ENCODE assay signal across 1 cellular context in the genomic region with DNA sequence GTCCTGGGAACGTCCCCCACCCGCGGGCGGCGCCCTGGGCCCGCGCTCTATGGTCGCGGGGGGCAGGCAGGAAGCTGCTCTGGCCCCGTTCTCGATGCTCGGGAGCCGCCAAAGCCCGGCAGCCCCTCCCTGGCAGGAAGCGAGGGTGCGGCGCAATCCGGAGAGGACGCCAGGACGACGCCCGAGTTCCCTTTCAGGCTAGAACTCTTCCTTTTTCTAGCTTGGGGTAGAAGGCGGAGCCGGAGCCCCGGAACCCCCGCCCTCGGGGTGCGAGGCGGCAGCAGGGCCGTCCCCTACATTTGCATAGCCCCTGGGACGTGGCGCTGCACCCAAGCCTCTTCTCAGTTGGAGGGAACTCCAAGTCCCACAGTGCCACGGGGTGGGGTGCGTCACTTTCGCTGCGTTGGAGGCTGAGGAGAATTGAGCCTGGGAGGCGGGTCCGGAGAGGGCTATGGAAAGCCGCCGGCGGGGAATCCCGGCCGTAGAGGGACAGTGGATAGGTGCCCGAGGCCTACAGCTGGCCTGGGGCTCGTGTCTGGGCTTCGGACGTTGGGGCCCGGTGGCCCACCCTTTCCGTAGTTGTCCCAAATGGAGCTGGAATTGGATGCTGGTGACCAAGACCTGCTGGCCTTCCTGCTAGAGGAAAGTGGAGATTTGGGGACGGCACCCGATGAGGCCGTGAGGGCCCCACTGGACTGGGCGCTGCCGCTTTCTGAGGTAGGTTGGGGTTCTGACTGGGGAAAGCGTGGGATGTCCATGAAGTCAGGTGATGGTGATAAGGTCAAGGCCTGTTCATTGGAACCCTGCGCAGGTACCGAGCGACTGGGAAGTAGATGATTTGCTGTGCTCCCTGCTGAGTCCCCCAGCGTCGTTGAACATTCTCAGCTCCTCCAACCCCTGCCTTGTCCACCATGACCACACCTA.
TF ChIP-seq lines count a peak whose summit lies in the region.

A gene with protein sequence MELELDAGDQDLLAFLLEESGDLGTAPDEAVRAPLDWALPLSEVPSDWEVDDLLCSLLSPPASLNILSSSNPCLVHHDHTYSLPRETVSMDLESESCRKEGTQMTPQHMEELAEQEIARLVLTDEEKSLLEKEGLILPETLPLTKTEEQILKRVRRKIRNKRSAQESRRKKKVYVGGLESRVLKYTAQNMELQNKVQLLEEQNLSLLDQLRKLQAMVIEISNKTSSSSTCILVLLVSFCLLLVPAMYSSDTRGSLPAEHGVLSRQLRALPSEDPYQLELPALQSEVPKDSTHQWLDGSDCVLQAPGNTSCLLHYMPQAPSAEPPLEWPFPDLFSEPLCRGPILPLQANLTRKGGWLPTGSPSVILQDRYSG (plus strand): TSS at position 482 of the 924 bp plus-strand sequence. CDS start 107 bp downstream, at position 589.
A gene with protein sequence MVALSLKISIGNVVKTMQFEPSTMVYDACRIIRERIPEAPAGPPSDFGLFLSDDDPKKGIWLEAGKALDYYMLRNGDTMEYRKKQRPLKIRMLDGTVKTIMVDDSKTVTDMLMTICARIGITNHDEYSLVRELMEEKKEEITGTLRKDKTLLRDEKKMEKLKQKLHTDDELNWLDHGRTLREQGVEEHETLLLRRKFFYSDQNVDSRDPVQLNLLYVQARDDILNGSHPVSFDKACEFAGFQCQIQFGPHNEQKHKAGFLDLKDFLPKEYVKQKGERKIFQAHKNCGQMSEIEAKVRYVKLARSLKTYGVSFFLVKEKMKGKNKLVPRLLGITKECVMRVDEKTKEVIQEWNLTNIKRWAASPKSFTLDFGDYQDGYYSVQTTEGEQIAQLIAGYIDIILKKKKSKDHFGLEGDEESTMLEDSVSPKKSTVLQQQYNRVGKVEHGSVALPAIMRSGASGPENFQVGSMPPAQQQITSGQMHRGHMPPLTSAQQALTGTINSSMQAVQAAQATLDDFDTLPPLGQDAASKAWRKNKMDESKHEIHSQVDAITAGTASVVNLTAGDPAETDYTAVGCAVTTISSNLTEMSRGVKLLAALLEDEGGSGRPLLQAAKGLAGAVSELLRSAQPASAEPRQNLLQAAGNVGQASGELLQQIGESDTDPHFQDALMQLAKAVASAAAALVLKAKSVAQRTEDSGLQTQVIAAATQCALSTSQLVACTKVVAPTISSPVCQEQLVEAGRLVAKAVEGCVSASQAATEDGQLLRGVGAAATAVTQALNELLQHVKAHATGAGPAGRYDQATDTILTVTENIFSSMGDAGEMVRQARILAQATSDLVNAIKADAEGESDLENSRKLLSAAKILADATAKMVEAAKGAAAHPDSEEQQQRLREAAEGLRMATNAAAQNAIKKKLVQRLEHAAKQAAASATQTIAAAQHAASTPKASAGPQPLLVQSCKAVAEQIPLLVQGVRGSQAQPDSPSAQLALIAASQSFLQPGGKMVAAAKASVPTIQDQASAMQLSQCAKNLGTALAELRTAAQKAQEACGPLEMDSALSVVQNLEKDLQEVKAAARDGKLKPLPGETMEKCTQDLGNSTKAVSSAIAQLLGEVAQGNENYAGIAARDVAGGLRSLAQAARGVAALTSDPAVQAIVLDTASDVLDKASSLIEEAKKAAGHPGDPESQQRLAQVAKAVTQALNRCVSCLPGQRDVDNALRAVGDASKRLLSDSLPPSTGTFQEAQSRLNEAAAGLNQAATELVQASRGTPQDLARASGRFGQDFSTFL (N-terminal part only) (minus strand): TSS at position 11 of the 924 bp plus-strand sequence. CDS start 6,501 bp downstream, outside the sequence.

TF ChIP-seq in H1, 55 proteins besides CTCF, POLR2A, EP300 and RAD21 (continues in another document):
- TF ChIP-seq TEAD4 (IDR thresholded peaks at IDR 0.05; ENCODE audit: low read depth, low read length) (no peak), POU5F1 (IDR thresholded peaks at IDR 0.05; ENCODE audit: low read depth, low read length) (no peak), SRF (IDR thresholded peaks at IDR 0.05; ENCODE audit: low read depth, low read length) (peak; percentile 11; the same call in 1 of the 2 replicates), RXRA (IDR thresholded peaks at IDR 0.05; ENCODE audit: insufficient read depth, low read depth, low read length) (no peak), SP4 (IDR thresholded peaks at IDR 0.05; ENCODE audit: low read length) (peak; percentile 84; the same call in 1 of the 2 replicates), TAF1 (IDR thresholded peaks at IDR 0.05; ENCODE audit: low read depth, low read length) (peak; percentile 71; the same call in 1 of the 2 replicates), BRCA1 (IDR thresholded peaks at IDR 0.05; ENCODE audit: low read depth, low read length) (no peak), GABPA (IDR thresholded peaks at IDR 0.05; ENCODE audit: borderline replicate concordance, insufficient read depth, low read length) (peak; percentile 87), CEBPB (IDR thresholded peaks at IDR 0.05; ENCODE audit: low read depth, low read length) (no peak), MAFK (IDR thresholded peaks at IDR 0.05; ENCODE audit: low read depth, low read length) (no peak), POLR2AphosphoS5 (IDR thresholded peaks at IDR 0.05; ENCODE audit: low read depth, low read length) (peak; percentile 72; the same call in 1 of the 2 replicates), PHF8 (conservative IDR thresholded peaks at IDR 0.05; ENCODE audit: low read depth, low read length) (peak; percentile 85), CBX8 (IDR thresholded peaks at IDR 0.05; ENCODE audit: borderline replicate concordance, low read depth, low read length) (no peak), BCL11A (IDR thresholded peaks at IDR 0.05; ENCODE audit: low read depth in 2 of 2, low read length in 2 of 2) (no peak), CREB1 (IDR thresholded peaks at IDR 0.05) (peak; percentile 95), JUN (IDR thresholded peaks at IDR 0.05; ENCODE audit: low read depth, low read length) (no peak), HDAC6 (IDR thresholded peaks at IDR 0.05; ENCODE audit: low read depth, low read length) (no peak), TAF7 (optimal IDR thresholded peaks at IDR 0.05; ENCODE audit: borderline replicate concordance, low read depth, low read length) (peak; percentile 73), ZNF274 (IDR thresholded peaks at IDR 0.05; ENCODE audit: borderline replicate concordance, extremely low read depth, low read length) (no peak), SIRT6 (IDR thresholded peaks at IDR 0.05; ENCODE audit: low read length) (no peak), TBP (IDR thresholded peaks at IDR 0.05; ENCODE audit: low read depth, low read length) (peak; percentile 70), JUND (IDR thresholded peaks at IDR 0.05; ENCODE audit: low read length) (0 out of 2 replicates have a peak, but pooled peaks have one; percentile 21), RBBP5 (IDR thresholded peaks at IDR 0.05; ENCODE audit: borderline replicate concordance, low read depth, low read length) (no peak; the same call in 1 of the 2 replicates), SIX5 (IDR thresholded peaks at IDR 0.05; ENCODE audit: low read depth, low read length) (peak; percentile 59), ASH2L (IDR thresholded peaks at IDR 0.05; ENCODE audit: low read length) (peak; percentile 51), CBX5 (IDR thresholded peaks at IDR 0.05; ENCODE audit: low read depth, low read length) (no peak), SUZ12 (IDR thresholded peaks at IDR 0.05; ENCODE audit: low read length) (no peak), YY1 (IDR thresholded peaks at IDR 0.05; ENCODE audit: low read depth, low read length) (peak; percentile 55; the same call in 1 of the 2 replicates), BACH1 (IDR thresholded peaks at IDR 0.05; ENCODE audit: low read length) (peak; percentile 28; the same call in 1 of the 2 replicates), KDM5A (IDR thresholded peaks at IDR 0.05; ENCODE audit: low read length) (no peak), SAP30 (IDR thresholded peaks at IDR 0.05; ENCODE audit: insufficient read depth, insufficient replicate concordance, low read length) (peak; percentile 87), NRF1 (IDR thresholded peaks at IDR 0.05; ENCODE audit: low read depth, low read length) (no peak)
- TF ChIP-seq, protein P1, sequence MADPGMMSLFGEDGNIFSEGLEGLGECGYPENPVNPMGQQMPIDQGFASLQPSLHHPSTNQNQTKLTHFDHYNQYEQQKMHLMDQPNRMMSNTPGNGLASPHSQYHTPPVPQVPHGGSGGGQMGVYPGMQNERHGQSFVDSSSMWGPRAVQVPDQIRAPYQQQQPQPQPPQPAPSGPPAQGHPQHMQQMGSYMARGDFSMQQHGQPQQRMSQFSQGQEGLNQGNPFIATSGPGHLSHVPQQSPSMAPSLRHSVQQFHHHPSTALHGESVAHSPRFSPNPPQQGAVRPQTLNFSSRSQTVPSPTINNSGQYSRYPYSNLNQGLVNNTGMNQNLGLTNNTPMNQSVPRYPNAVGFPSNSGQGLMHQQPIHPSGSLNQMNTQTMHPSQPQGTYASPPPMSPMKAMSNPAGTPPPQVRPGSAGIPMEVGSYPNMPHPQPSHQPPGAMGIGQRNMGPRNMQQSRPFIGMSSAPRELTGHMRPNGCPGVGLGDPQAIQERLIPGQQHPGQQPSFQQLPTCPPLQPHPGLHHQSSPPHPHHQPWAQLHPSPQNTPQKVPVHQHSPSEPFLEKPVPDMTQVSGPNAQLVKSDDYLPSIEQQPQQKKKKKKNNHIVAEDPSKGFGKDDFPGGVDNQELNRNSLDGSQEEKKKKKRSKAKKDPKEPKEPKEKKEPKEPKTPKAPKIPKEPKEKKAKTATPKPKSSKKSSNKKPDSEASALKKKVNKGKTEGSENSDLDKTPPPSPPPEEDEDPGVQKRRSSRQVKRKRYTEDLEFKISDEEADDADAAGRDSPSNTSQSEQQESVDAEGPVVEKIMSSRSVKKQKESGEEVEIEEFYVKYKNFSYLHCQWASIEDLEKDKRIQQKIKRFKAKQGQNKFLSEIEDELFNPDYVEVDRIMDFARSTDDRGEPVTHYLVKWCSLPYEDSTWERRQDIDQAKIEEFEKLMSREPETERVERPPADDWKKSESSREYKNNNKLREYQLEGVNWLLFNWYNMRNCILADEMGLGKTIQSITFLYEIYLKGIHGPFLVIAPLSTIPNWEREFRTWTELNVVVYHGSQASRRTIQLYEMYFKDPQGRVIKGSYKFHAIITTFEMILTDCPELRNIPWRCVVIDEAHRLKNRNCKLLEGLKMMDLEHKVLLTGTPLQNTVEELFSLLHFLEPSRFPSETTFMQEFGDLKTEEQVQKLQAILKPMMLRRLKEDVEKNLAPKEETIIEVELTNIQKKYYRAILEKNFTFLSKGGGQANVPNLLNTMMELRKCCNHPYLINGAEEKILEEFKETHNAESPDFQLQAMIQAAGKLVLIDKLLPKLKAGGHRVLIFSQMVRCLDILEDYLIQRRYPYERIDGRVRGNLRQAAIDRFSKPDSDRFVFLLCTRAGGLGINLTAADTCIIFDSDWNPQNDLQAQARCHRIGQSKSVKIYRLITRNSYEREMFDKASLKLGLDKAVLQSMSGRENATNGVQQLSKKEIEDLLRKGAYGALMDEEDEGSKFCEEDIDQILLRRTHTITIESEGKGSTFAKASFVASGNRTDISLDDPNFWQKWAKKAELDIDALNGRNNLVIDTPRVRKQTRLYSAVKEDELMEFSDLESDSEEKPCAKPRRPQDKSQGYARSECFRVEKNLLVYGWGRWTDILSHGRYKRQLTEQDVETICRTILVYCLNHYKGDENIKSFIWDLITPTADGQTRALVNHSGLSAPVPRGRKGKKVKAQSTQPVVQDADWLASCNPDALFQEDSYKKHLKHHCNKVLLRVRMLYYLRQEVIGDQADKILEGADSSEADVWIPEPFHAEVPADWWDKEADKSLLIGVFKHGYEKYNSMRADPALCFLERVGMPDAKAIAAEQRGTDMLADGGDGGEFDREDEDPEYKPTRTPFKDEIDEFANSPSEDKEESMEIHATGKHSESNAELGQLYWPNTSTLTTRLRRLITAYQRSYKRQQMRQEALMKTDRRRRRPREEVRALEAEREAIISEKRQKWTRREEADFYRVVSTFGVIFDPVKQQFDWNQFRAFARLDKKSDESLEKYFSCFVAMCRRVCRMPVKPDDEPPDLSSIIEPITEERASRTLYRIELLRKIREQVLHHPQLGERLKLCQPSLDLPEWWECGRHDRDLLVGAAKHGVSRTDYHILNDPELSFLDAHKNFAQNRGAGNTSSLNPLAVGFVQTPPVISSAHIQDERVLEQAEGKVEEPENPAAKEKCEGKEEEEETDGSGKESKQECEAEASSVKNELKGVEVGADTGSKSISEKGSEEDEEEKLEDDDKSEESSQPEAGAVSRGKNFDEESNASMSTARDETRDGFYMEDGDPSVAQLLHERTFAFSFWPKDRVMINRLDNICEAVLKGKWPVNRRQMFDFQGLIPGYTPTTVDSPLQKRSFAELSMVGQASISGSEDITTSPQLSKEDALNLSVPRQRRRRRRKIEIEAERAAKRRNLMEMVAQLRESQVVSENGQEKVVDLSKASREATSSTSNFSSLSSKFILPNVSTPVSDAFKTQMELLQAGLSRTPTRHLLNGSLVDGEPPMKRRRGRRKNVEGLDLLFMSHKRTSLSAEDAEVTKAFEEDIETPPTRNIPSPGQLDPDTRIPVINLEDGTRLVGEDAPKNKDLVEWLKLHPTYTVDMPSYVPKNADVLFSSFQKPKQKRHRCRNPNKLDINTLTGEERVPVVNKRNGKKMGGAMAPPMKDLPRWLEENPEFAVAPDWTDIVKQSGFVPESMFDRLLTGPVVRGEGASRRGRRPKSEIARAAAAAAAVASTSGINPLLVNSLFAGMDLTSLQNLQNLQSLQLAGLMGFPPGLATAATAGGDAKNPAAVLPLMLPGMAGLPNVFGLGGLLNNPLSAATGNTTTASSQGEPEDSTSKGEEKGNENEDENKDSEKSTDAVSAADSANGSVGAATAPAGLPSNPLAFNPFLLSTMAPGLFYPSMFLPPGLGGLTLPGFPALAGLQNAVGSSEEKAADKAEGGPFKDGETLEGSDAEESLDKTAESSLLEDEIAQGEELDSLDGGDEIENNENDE (IDR thresholded peaks at IDR 0.05; ENCODE audit: insufficient replicate concordance, low read length), result no peak
- TF ChIP-seq, protein P2, sequence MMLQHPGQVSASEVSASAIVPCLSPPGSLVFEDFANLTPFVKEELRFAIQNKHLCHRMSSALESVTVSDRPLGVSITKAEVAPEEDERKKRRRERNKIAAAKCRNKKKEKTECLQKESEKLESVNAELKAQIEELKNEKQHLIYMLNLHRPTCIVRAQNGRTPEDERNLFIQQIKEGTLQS (IDR thresholded peaks at IDR 0.05; ENCODE audit: insufficient read depth, low read depth, low read length), result no peak
- TF ChIP-seq, protein P3, sequence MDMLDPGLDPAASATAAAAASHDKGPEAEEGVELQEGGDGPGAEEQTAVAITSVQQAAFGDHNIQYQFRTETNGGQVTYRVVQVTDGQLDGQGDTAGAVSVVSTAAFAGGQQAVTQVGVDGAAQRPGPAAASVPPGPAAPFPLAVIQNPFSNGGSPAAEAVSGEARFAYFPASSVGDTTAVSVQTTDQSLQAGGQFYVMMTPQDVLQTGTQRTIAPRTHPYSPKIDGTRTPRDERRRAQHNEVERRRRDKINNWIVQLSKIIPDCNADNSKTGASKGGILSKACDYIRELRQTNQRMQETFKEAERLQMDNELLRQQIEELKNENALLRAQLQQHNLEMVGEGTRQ (IDR thresholded peaks at IDR 0.05; ENCODE audit: low read length), result no peak
- TF ChIP-seq, protein P4, sequence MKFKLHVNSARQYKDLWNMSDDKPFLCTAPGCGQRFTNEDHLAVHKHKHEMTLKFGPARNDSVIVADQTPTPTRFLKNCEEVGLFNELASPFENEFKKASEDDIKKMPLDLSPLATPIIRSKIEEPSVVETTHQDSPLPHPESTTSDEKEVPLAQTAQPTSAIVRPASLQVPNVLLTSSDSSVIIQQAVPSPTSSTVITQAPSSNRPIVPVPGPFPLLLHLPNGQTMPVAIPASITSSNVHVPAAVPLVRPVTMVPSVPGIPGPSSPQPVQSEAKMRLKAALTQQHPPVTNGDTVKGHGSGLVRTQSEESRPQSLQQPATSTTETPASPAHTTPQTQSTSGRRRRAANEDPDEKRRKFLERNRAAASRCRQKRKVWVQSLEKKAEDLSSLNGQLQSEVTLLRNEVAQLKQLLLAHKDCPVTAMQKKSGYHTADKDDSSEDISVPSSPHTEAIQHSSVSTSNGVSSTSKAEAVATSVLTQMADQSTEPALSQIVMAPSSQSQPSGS (IDR thresholded peaks at IDR 0.05; ENCODE audit: low read length), result no peak
